33 cellular contexts compared by ENCODE assay signal in genomic region chr1:65670518-65670917, GRCh38.
"Had no signal": no experiment of that assay in that cellular context is flagged by ENCODE, and none has a peak within 500 bp of the region (broad histone marks: within the 10 kb centered on the region; RNA-seq: fewer than 3 reads in every experiment).

No MANE protein-coding gene starts in this region.

- DNase-seq: activated effector memory CD4-positive, alpha-beta T cell treated with anti-CD3 and anti-CD28 coated beads, Interleukin-2, amount 50 U/mL, for 16 hours; activated effector memory CD4-positive, alpha-beta T cell treated with Interleukin-2 at 50 U/mL for 16 hours; activated gamma-delta T cell; activated gamma-delta T cell treated with Interleukin-2 at 50 U/mL for 16 hours; activated naive CD4-positive, alpha-beta T cell; activated naive CD4-positive, alpha-beta T cell treated with anti-CD3 and anti-CD28 coated beads for 36 hours; activated naive CD4-positive, alpha-beta T cell treated with anti-CD3 and anti-CD28 coated beads, Interleukin-2, amount 10 ng/mL, durations not matched to agents 7 days and 5 days; activated naive CD4-positive, alpha-beta T cell treated with anti-CD3 and anti-CD28 coated beads, Interleukin-2, amount 50 U/mL, for 16 hours; activated naive CD4-positive, alpha-beta T cell treated with Interleukin-2 at 50 U/mL for 16 hours; activated naive CD8-positive, alpha-beta T cell treated with anti-CD3 and anti-CD28 coated beads for 36 hours; activated naive CD8-positive, alpha-beta T cell treated with anti-CD3 and anti-CD28 coated beads, Interleukin-2, amount 10 ng/mL, durations not matched to agents 7 days and 5 days; activated naive CD8-positive, alpha-beta T cell treated with anti-CD3 and anti-CD28 coated beads, Interleukin-2, amount 50 U/mL, for 24 hours; activated T-cell treated with anti-CD3 and anti-CD28 coated beads, Interleukin-2, amount 50 U/mL, for 24 hours; activated T-cell treated with anti-CD3 and anti-CD28 coated beads, Interleukin-2, amount 50 U/mL, for 4 hours; activated T-cell treated with anti-CD3 and anti-CD28 coated beads, Interleukin-2, amount 50 U/mL, for 48 hours; activated T-cell treated with anti-CD3 and anti-CD28 coated beads, Interleukin-2, amount 50 U/mL, for 72 hours; adrenal gland; amniotic stem cell; amygdala; anterior cingulate cortex; aorta; body of pancreas; brain microvascular endothelial cell; caudate nucleus; central memory CD4-positive, alpha-beta T cell; cerebellar nuclear complex had no signal

- H3K4me3 ChIP-seq: adrenal gland, ascending aorta, body of pancreas, breast epithelium, cardiac muscle cell had no signal

- H3K9me3 ChIP-seq: adrenal gland, ascending aorta, body of pancreas had no signal

- H3K27me3 ChIP-seq: adrenal gland, ascending aorta, body of pancreas, brain microvascular endothelial cell, breast epithelium, cardiac muscle cell had no signal

- H3K36me3 ChIP-seq: adrenal gland, ascending aorta, brain microvascular endothelial cell, breast epithelium, cardiac muscle cell had no signal

- H3K27ac ChIP-seq: adrenal gland, ascending aorta, body of pancreas, brain microvascular endothelial cell, breast epithelium, cardiac muscle cell had no signal

- ATAC-seq: activated naive CD4-positive, alpha-beta T cell treated with anti-CD3 and anti-CD28 coated beads, Interleukin-2, amount 50 U/mL, for 72 hours; activated naive CD8-positive, alpha-beta T cell treated with anti-CD3 and anti-CD28 coated beads, Interleukin-2, amount 50 U/mL, for 24 hours; activated T-cell treated with anti-CD3 and anti-CD28 coated beads, Interleukin-2, amount 50 U/mL, for 4 hours; activated T-cell treated with anti-CD3 and anti-CD28 coated beads, Interleukin-2, amount 50 U/mL, for 72 hours; activated T-helper 17 cell treated with anti-CD3 and anti-CD28 coated beads, Interleukin-2, amount 50 U/mL, for 72 hours; body of pancreas had no signal

- H3K4me1 ChIP-seq: adrenal gland, ascending aorta, body of pancreas, breast epithelium had no signal

- FAIRE-seq: astrocyte, bronchial epithelial cell had no signal
